17 cellular contexts compared by ENCODE assay signal in genomic region chr18:76212958-76213357, GRCh38.
DNase-seq lines count a peak whose midpoint lies in the region; ATAC-seq and TF ChIP-seq lines count a peak whose summit lies in the region.
"Had no signal": no experiment of that assay in that cellular context is flagged by ENCODE, and none has a peak within 500 bp of the region (broad histone marks: within the 10 kb centered on the region; RNA-seq: fewer than 3 reads in every experiment).

No MANE protein-coding gene starts in this region.

- TF ChIP-seq CTCF in neural cell (IDR thresholded peaks at IDR 0.05; ENCODE audit: poor library complexity, severe bottlenecking) (no peak), natural killer cell (IDR thresholded peaks at IDR 0.05) (no peak)

- no peaks in the 10 kb centered on the region for H4K20me1 ChIP-seq in neural cell (ENCODE audit: insufficient read depth)

- no peak overlapping the region for H3K4me3 Mint-ChIP-seq in natural killer cell
- H3K4me3 Mint-ChIP-seq: activated T-cell treated with anti-CD3 and anti-CD28 coated beads, Interleukin-2, amount 50 U/mL, for 72 hours; dendritic cell treated with granulocyte-macrophage colony-stimulating factor and Interleukin-4, amounts not matched to agents 40 ng/mL and 50 ng/mL, for 4 days; T-helper 17 cell had no signal

- no peak overlapping the region for H3K4me2 ChIP-seq in neural cell (ENCODE audit: low read length)

- no peaks in the 10 kb centered on the region for H3K36me3 ChIP-seq in neural cell (ENCODE audit: insufficient read depth, low read length)
- H3K36me3 ChIP-seq: ovary, spleen had no signal

- TF ChIP-seq RAD21 in neural cell (conservative IDR thresholded peaks at IDR 0.05): no peak

- DNase-seq in NCI-H2196 treated with DMSO at 0.1 percent for 48 hours (lab: John Stamatoyannopoulos, UW; ENCODE audit: unreplicated experiment) (peak; percentile 14), NCI-H2196 (lab: John Stamatoyannopoulos, UW; ENCODE audit: unreplicated experiment) (no peak), NCI-H1436 treated with DMSO at 0.1 percent for 48 hours (lab: John Stamatoyannopoulos, UW) (peak; percentile 94), NCI-H774 (lab: John Stamatoyannopoulos, UW) (peak; percentile 89), natural killer cell (no peak), SIG-M5 (lab: John Stamatoyannopoulos, UW) (no peak)
- DNase-seq: activated CD4-positive, alpha-beta T cell treated with anti-CD3 and anti-CD28 coated beads for 48 hours; activated T-cell treated with anti-CD3 and anti-CD28 coated beads, Interleukin-2, amount 50 U/mL, for 72 hours; anterior cingulate cortex; Caco-2; NCI-H1694 treated with DMSO at 0.1 percent for 48 hours; ovary; spleen; T-helper 17 cell had no signal

- intact Hi-C loops in natural killer cell (cut with micrococcal nuclease): no loop called here

- no peaks in the 10 kb centered on the region for H3K27me3 ChIP-seq in neural cell (ENCODE audit: insufficient read depth, low read depth, low read length)
- H3K27me3 ChIP-seq: ovary had no signal

- no peak overlapping the region for H3K27ac ChIP-seq in neural cell (ENCODE audit: low read length)
- H3K27ac ChIP-seq: ovary, spleen had no signal

- no peaks in the 10 kb centered on the region for H3K9me2 ChIP-seq in neural cell (ENCODE audit: insufficient read depth, low read length)

- H3F3A ChIP-seq in neural cell (ENCODE audit: insufficient read depth, low read length, poor library complexity, severe bottlenecking): no peaks in the 10 kb centered on the region

- no peaks in the 10 kb centered on the region for H3K4me1 Mint-ChIP-seq in natural killer cell

- H3K36me3 Mint-ChIP-seq in natural killer cell: no peaks in the 10 kb centered on the region

- ATAC-seq in GM18873 (IDR thresholded peaks at IDR 0.05; ENCODE audit: low FRiP score, unreplicated experiment) (no peak), natural killer cell (no peak)
- ATAC-seq: activated T-cell treated with anti-CD3 and anti-CD28 coated beads, Interleukin-2, amount 50 U/mL, for 72 hours; T-helper 17 cell had no signal

- H3K9ac ChIP-seq in neural cell (ENCODE audit: low read length): no peak overlapping the region

- peaks cover 6% of the 10 kb centered on the region for H3K9me3 ChIP-seq in neural cell (ENCODE audit: low read length)
- H3K9me3 ChIP-seq: Caco-2, ovary, spleen had no signal

- H2AFZ ChIP-seq in neural cell (ENCODE audit: low read depth, low read length): no peak overlapping the region

- no peak overlapping the region for H3K27ac Mint-ChIP-seq in natural killer cell
- H3K27ac Mint-ChIP-seq: activated T-cell treated with anti-CD3 and anti-CD28 coated beads, Interleukin-2, amount 50 U/mL, for 72 hours; dendritic cell treated with granulocyte-macrophage colony-stimulating factor and Interleukin-4, amounts not matched to agents 40 ng/mL and 50 ng/mL, for 4 days; T-helper 17 cell had no signal

- H3K27me3 Mint-ChIP-seq in natural killer cell (ENCODE audit: low read depth in 2 of 2): peaks cover 7% of the 10 kb centered on the region in 2 donors

- H3K79me2 ChIP-seq in neural cell (replicated peaks; ENCODE audit: insufficient read depth, low read length): no peaks in the 10 kb centered on the region

- no peak overlapping the region for H3K4me3 ChIP-seq in neural cell (ENCODE audit: low read length)
- H3K4me3 ChIP-seq: ovary, spleen had no signal

- H3K9me3 Mint-ChIP-seq in natural killer cell: no peaks in the 10 kb centered on the region
- H3K9me3 Mint-ChIP-seq: activated T-cell treated with anti-CD3 and anti-CD28 coated beads, Interleukin-2, amount 50 U/mL, for 72 hours; dendritic cell treated with granulocyte-macrophage colony-stimulating factor and Interleukin-4, amounts not matched to agents 40 ng/mL and 50 ng/mL, for 4 days had no signal

- TF ChIP-seq EP300 in neural cell (conservative IDR thresholded peaks at IDR 0.05; ENCODE audit: poor library complexity, severe bottlenecking): peak; percentile 83

TF ChIP-seq in neural cell, 6 proteins besides CTCF, POLR2A, EP300 and RAD21:
- TF ChIP-seq SMC3 (conservative IDR thresholded peaks at IDR 0.05; ENCODE audit: poor library complexity): no peak
- peak; percentile 20 for TF ChIP-seq MXI1 (conservative IDR thresholded peaks at IDR 0.05; ENCODE audit: poor library complexity, severe bottlenecking)
- TF ChIP-seq REST (IDR thresholded peaks at IDR 0.05; ENCODE audit: borderline replicate concordance): no peak
- TF ChIP-seq EZH2 (IDR thresholded peaks at IDR 0.05; ENCODE audit: borderline replicate concordance, insufficient read depth, low read length, poor library complexity, severe bottlenecking): no peak
- peak; percentile 83 for TF ChIP-seq POLR2AphosphoS5 (IDR thresholded peaks at IDR 0.05)

Comparison
In these comparisons a context has a peak if more than half of its experiments do, and no peak if none do; other contexts are left out.
1. DNase-seq: peak in NCI-H2196 treated with DMSO at 0.1 percent for 48 hours (single experiment), NCI-H1436 treated with DMSO at 0.1 percent for 48 hours (single experiment) and NCI-H774 (single experiment); none in NCI-H2196 (single experiment), natural killer cell (single experiment) and SIG-M5 (single experiment).